16 cellular contexts compared by ENCODE assay signal in genomic region chr11:117959438-117960149, GRCh38. TPM values are rescaled to one million over a fixed set of nuclear protein-coding genes. Genes with fewer than 3 reads are reported as not detected.
DNase-seq lines count a peak whose midpoint lies in the region; ATAC-seq, FAIRE-seq and TF ChIP-seq lines count a peak whose summit lies in the region.
"Had no signal": no experiment of that assay in that cellular context is flagged by ENCODE, and none has a peak within 500 bp of the region (broad histone marks: within the 10 kb centered on the region; RNA-seq: fewer than 3 reads in every experiment).

No MANE protein-coding gene starts in this region.

- peak; percentile 20 to 36 for DNase-seq in AML-193 (lab: John Stamatoyannopoulos, UW)
- DNase-seq in GM12891 (ENCODE audit: insufficient read length, low spot score): no peak
- DNase-seq in RPMI8226: peak; percentile 57
- no peak for DNase-seq in Right ventricle myocardium superior
- DNase-seq in NCI-H524 treated with DMSO at 0.1 percent for 48 hours (lab: John Stamatoyannopoulos, UW): no peak
- no peak for DNase-seq in NCI-H2081 (lab: John Stamatoyannopoulos, UW)
- no peak for DNase-seq in hippocampal formation (lab: John Stamatoyannopoulos, UW)
- DNase-seq in stimulated activated CD4-positive, alpha-beta T cell treated with anti-CD3 and anti-CD28 coated beads, Interleukin-15, amount 100 ng/mL, for 24 hours: no peak
- DNase-seq: activated T-cell treated with anti-CD3 and anti-CD28 coated beads, Interleukin-2, amount 50 U/mL, for 1 hour; gastrocnemius medialis; GDM1; H7; MG63; Peyer's patch; retina had no signal

- ATAC-seq in Right ventricle myocardium superior (ENCODE audit: poor library complexity): peak; percentile 51
- ATAC-seq: gastrocnemius medialis had no signal

- TF ChIP-seq POLR2A in GM12891 (IDR thresholded peaks at IDR 0.05; ENCODE audit: low read depth, low read length): no peak

- FAIRE-seq in GM12891 (lab: Jason Lieb, UNC): peak; percentile 78
- FAIRE-seq: TTC549 had no signal

- intact Hi-C loops in Right ventricle myocardium superior (cut with DNase I): no loop called here

TF ChIP-seq in GM12891, 5 proteins besides CTCF, POLR2A, EP300 and RAD21:
- TF ChIP-seq TAF1 (IDR thresholded peaks at IDR 0.05; ENCODE audit: low read depth, low read length) (no peak), POU2F2 (IDR thresholded peaks at IDR 0.05; ENCODE audit: low read depth, low read length) (no peak), SPI1 (IDR thresholded peaks at IDR 0.05; ENCODE audit: low read depth, low read length) (peak; percentile 79), POLR2AphosphoS5 (IDR thresholded peaks at IDR 0.05; ENCODE audit: low read depth, low read length) (no peak), PAX5 (IDR thresholded peaks at IDR 0.05; ENCODE audit: insufficient read depth, low read length, severe bottlenecking) (no peak)
TF ChIP-seq in GM12891: peak in this region for 1.

RNA-seq across cellular contexts. Expression of gene IL10RA, which starts 26.6 kb away (rescaled TPM):
- 9.9 TPM for polyA plus RNA-seq in GM12891 (2012; ENCODE audit: low read depth, missing spikeins)
- total RNA-seq in Right ventricle myocardium superior: 6.2 TPM
- total RNA-seq: H7 had no signal

RNA-seq across cellular contexts. Expression of gene TMPRSS13, which starts 30.4 kb away (rescaled TPM):
- 0.55 TPM for polyA plus RNA-seq in GM12891 (2012; ENCODE audit: low read depth, missing spikeins)
- total RNA-seq in Right ventricle myocardium superior: not detected
- total RNA-seq: gastrocnemius medialis, Peyer's patch had no signal

Comparison
In these comparisons a context has a peak if more than half of its experiments do, and no peak if none do; other contexts are left out.
1. DNase-seq: peak in AML-193 (2 of 2) and RPMI8226 (single experiment); none in GM12891 (single experiment), Right ventricle myocardium superior (single experiment), NCI-H524 treated with DMSO at 0.1 percent for 48 hours (single experiment), NCI-H2081 (0 of 2), hippocampal formation (0 of 2) and stimulated activated CD4-positive, alpha-beta T cell treated with anti-CD3 and anti-CD28 coated beads, Interleukin-15, amount 100 ng/mL, for 24 hours (single experiment).